ENCODE assay signal across 25 cellular contexts in the genomic region with DNA sequence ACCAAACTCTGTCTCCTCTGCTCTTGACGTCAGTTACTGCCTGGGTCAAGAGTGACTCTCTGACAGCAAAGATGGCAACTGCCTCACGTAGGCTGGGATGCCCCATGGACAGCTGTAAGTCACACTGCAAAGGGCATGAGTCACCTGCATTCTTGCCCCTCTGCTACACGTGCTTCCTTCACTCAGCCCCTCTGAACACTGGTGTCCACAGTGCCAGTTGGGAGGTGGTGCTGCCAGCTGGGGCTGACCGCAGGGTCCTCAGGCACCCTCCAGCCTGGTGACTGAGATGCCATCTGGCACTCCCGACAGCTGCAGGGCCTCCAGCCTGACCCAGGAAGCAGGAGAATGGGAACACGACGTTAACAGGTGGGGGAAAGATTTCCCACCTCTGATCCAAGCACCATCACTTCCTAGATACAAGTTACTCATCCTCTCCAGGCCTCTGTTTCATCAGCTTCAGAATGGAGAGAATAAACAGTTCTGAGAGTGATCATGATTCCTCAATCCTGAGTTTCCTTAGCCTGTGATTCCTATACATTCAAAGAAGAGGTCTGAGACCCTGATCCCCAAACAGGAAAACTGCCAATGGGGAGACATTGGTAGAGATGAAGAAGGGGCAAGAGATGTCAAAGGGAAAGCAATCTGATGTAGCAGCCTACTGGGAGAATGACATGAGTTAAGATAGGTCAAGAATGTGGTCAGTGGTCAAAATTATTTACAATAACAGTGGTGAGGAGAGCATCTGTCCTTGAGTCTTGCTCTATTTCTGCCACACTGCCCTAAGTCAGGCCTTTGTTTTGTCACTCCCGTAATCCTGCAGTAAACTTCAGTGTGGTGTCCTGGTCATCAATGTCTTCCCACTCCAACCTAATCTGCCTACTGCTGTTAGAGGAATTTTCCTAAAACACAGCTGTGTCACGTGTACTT.
DNase-seq lines count a peak whose midpoint lies in the region; ATAC-seq lines count a peak whose summit lies in the region.
"Had no signal": no experiment of that assay in that cellular context is flagged by ENCODE, and none has a peak within 500 bp of the region (broad histone marks: within the 10 kb centered on the region; RNA-seq: fewer than 3 reads in every experiment).

No MANE protein-coding gene starts in this region.

- H3K9me3 ChIP-seq in skeletal muscle satellite cell (replicated peaks; ENCODE audit: low read length): no peaks in the 10 kb centered on the region
- H3K9me3 ChIP-seq: body of pancreas, lower lobe of right lung, MG63, sigmoid colon, thyroid gland had no signal

- H3K4me1 Mint-ChIP-seq in activated T-helper 1 cell treated with anti-CD3 and anti-CD28 coated beads, Interleukin-12 subunit alpha, Interleukin-12 subunit beta, Interleukin-2, Interleukin-4 antibody, amounts not matched to agents 30 ng/mL and 10 ng/mL and 1 ng/mL, durations not matched to agents 14 hours and 24 hours and 36 hours (ENCODE audit: low read depth): peaks cover 49% of the 10 kb centered on the region
- peaks cover 46% of the 10 kb centered on the region for H3K4me1 Mint-ChIP-seq in activated T-cell treated with anti-CD3 and anti-CD28 coated beads, Interleukin-2, amount 50 U/mL, for 24 hours (ENCODE audit: low read depth)

- H3K27me3 Mint-ChIP-seq in activated T-helper 1 cell treated with anti-CD3 and anti-CD28 coated beads, Interleukin-12 subunit alpha, Interleukin-12 subunit beta, Interleukin-2, Interleukin-4 antibody, amounts not matched to agents 30 ng/mL and 10 ng/mL and 1 ng/mL, durations not matched to agents 14 hours and 24 hours and 36 hours (ENCODE audit: insufficient read depth): no peaks in the 10 kb centered on the region
- no peaks in the 10 kb centered on the region for H3K27me3 Mint-ChIP-seq in activated T-cell treated with anti-CD3 and anti-CD28 coated beads, Interleukin-2, amount 50 U/mL, for 24 hours
- H3K27me3 Mint-ChIP-seq: stimulated activated naive CD8-positive, alpha-beta T cell treated with anti-CD3 and anti-CD28 coated beads, Interleukin-15, amount 100 ng/mL, for 72 hours had no signal

- H3K27ac Mint-ChIP-seq in activated naive CD4-positive, alpha-beta T cell treated with anti-CD3 and anti-CD28 coated beads, Interleukin-2, amount 50 U/mL, for 72 hours: peak overlapping the region; percentile 7 to 90
- peak overlapping the region; percentile 37 for H3K27ac Mint-ChIP-seq in activated T-helper 1 cell treated with anti-CD3 and anti-CD28 coated beads, Interleukin-12 subunit alpha, Interleukin-12 subunit beta, Interleukin-2, Interleukin-4 antibody, amounts not matched to agents 30 ng/mL and 10 ng/mL and 1 ng/mL, durations not matched to agents 14 hours and 24 hours and 36 hours
- no peak overlapping the region for H3K27ac Mint-ChIP-seq in activated T-cell treated with anti-CD3 and anti-CD28 coated beads, Interleukin-2, amount 50 U/mL, for 24 hours

- intact Hi-C loops in activated T-helper 1 cell treated with anti-CD3 and anti-CD28 coated beads, Interleukin-12 subunit alpha, Interleukin-12 subunit beta, Interleukin-2, Interleukin-4 antibody, amounts not matched to agents 30 ng/mL and 10 ng/mL and 1 ng/mL, durations not matched to agents 14 hours and 24 hours and 36 hours (cut with micrococcal nuclease): no loop called here

- no peak for ATAC-seq in activated naive CD4-positive, alpha-beta T cell treated with anti-CD3 and anti-CD28 coated beads, Interleukin-2, amount 50 U/mL, for 72 hours
- ATAC-seq: body of pancreas; K562; lower lobe of right lung; stimulated activated naive CD8-positive, alpha-beta T cell treated with anti-CD3 and anti-CD28 coated beads, Interleukin-15, amount 100 ng/mL, for 72 hours had no signal

- peak overlapping the region; percentile 8 for H3K4me2 ChIP-seq in skeletal muscle satellite cell (ENCODE audit: low read length)

- no peaks in the 10 kb centered on the region for H3K36me3 ChIP-seq in skeletal muscle satellite cell (ENCODE audit: insufficient read depth, low read length)
- H3K36me3 ChIP-seq: lower lobe of right lung, MG63, sigmoid colon, thyroid gland had no signal

- peaks cover 5 to 19% of the 10 kb centered on the region in 2 donors for H3K9me3 Mint-ChIP-seq in activated naive CD4-positive, alpha-beta T cell treated with anti-CD3 and anti-CD28 coated beads, Interleukin-2, amount 50 U/mL, for 72 hours
- H3K9me3 Mint-ChIP-seq in activated T-helper 1 cell treated with anti-CD3 and anti-CD28 coated beads, Interleukin-12 subunit alpha, Interleukin-12 subunit beta, Interleukin-2, Interleukin-4 antibody, amounts not matched to agents 30 ng/mL and 10 ng/mL and 1 ng/mL, durations not matched to agents 14 hours and 24 hours and 36 hours: peaks cover 19% of the 10 kb centered on the region
- peaks cover 2% of the 10 kb centered on the region for H3K9me3 Mint-ChIP-seq in activated T-cell treated with anti-CD3 and anti-CD28 coated beads, Interleukin-2, amount 50 U/mL, for 24 hours

- no peak overlapping the region for H3K9ac ChIP-seq in skeletal muscle satellite cell (ENCODE audit: low read depth, low read length)

- no peak overlapping the region for H3K4me3 Mint-ChIP-seq in activated T-helper 1 cell treated with anti-CD3 and anti-CD28 coated beads, Interleukin-12 subunit alpha, Interleukin-12 subunit beta, Interleukin-2, Interleukin-4 antibody, amounts not matched to agents 30 ng/mL and 10 ng/mL and 1 ng/mL, durations not matched to agents 14 hours and 24 hours and 36 hours
- no peak overlapping the region for H3K4me3 Mint-ChIP-seq in activated T-cell treated with anti-CD3 and anti-CD28 coated beads, Interleukin-2, amount 50 U/mL, for 24 hours
- H3K4me3 Mint-ChIP-seq: stimulated activated naive CD8-positive, alpha-beta T cell treated with anti-CD3 and anti-CD28 coated beads, Interleukin-15, amount 100 ng/mL, for 72 hours had no signal

- H3K36me3 Mint-ChIP-seq in activated naive CD4-positive, alpha-beta T cell treated with anti-CD3 and anti-CD28 coated beads, Interleukin-2, amount 50 U/mL, for 72 hours: peaks cover 10 to 17% of the 10 kb centered on the region in 2 donors
- H3K36me3 Mint-ChIP-seq in activated T-helper 1 cell treated with anti-CD3 and anti-CD28 coated beads, Interleukin-12 subunit alpha, Interleukin-12 subunit beta, Interleukin-2, Interleukin-4 antibody, amounts not matched to agents 30 ng/mL and 10 ng/mL and 1 ng/mL, durations not matched to agents 14 hours and 24 hours and 36 hours (ENCODE audit: low read depth): peaks cover 8% of the 10 kb centered on the region
- no peaks in the 10 kb centered on the region for H3K36me3 Mint-ChIP-seq in activated T-cell treated with anti-CD3 and anti-CD28 coated beads, Interleukin-2, amount 50 U/mL, for 24 hours (ENCODE audit: low read depth)

- DNase-seq in activated naive CD4-positive, alpha-beta T cell treated with anti-CD3 and anti-CD28 coated beads, Interleukin-2, amount 50 U/mL, for 72 hours (ENCODE audit: low spot score in 2 of 2): no peak
- no peak for DNase-seq in activated naive CD4-positive, alpha-beta T cell treated with anti-CD3 and anti-CD28 coated beads, Interleukin-2, amount 50 U/mL, for 16 hours
- no peak for DNase-seq in activated T-helper 1 cell treated with anti-CD3 and anti-CD28 coated beads, Interleukin-12 subunit alpha, Interleukin-12 subunit beta, Interleukin-2, Interleukin-4 antibody, amounts not matched to agents 30 ng/mL and 10 ng/mL and 1 ng/mL, durations not matched to agents 14 hours and 24 hours and 36 hours (ENCODE audit: low spot score)
- DNase-seq in kidney tubule cell (ENCODE audit: low spot score): peak; percentile 8
- DNase-seq in activated T-cell treated with anti-CD3 and anti-CD28 coated beads, Interleukin-2, amount 50 U/mL, for 24 hours: no peak
- no peak for DNase-seq in NCI-H2171 (lab: John Stamatoyannopoulos, UW)
- no peak for DNase-seq in superior temporal gyrus (ENCODE audit: extremely low spot score)
- DNase-seq: 8988T; activated CD4-positive, alpha-beta T cell treated with anti-CD3 and anti-CD28 coated beads for 4 hours; activated CD8-positive, alpha-beta memory T cell treated with anti-CD3 and anti-CD28 coated beads for 24 hours; activated gamma-delta T cell treated with Interleukin-2 at 50 U/mL for 16 hours; activated T-cell treated with anti-CD3 and anti-CD28 coated beads, Interleukin-2, amount 50 U/mL, for 1 hour; body of pancreas; dorsolateral prefrontal cortex; GOT3; lower lobe of right lung; MG63; NCI-H2029; NCI-H2227 treated with DMSO at 0.1 percent for 48 hours; RPMI8226; sigmoid colon; stimulated activated naive CD8-positive, alpha-beta T cell treated with anti-CD3 and anti-CD28 coated beads, Interleukin-15, amount 100 ng/mL, for 72 hours; thyroid gland had no signal

- no peaks in the 10 kb centered on the region for H3K27me3 ChIP-seq in skeletal muscle satellite cell (ENCODE audit: control insufficient read depth, insufficient read depth, low read length)
- H3K27me3 ChIP-seq: body of pancreas, MG63, sigmoid colon, thyroid gland had no signal

- H3K4me3 ChIP-seq in skeletal muscle satellite cell (ENCODE audit: low read length): no peak overlapping the region
- H3K4me3 ChIP-seq: body of pancreas, dorsolateral prefrontal cortex, K562, lower lobe of right lung, MG63, sigmoid colon, thyroid gland had no signal

- H3K4me1 ChIP-seq in skeletal muscle satellite cell (ENCODE audit: control insufficient read depth, insufficient read depth, low read length): peaks cover 16% of the 10 kb centered on the region
- H3K4me1 ChIP-seq: body of pancreas, lower lobe of right lung, sigmoid colon, thyroid gland had no signal
